In genomic region chr10:118332948-118333710, GRCh38 we compare ENCODE assay signal across 15 cellular contexts. TPM values are rescaled to one million over a fixed set of nuclear protein-coding genes. Genes with fewer than 3 reads are reported as not detected.
A peak's percentile ranks its signal among the peaks of the same experiment; 100 is the strongest.
DNase-seq lines count a peak whose midpoint lies in the region; ATAC-seq and TF ChIP-seq lines count a peak whose summit lies in the region.
"Had no signal": no experiment of that assay in that cellular context is flagged by ENCODE, and none has a peak within 500 bp of the region (broad histone marks: within the 10 kb centered on the region; RNA-seq: fewer than 3 reads in every experiment).

No MANE protein-coding gene starts in this region.

- H3K4me3 ChIP-seq in right atrium auricular region = no peak overlapping the region
- H3K4me3 ChIP-seq: esophagus muscularis mucosa, smooth muscle cell had no signal

- H3K27ac ChIP-seq in right atrium auricular region = no peak overlapping the region
- peak overlapping the region; percentile 0 for H3K27ac ChIP-seq in temporal lobe (ENCODE audit: low read depth, low read length)
- H3K27ac ChIP-seq: esophagus muscularis mucosa had no signal

- ATAC-seq in Right ventricle myocardium superior (ENCODE audit: poor library complexity) (peak; percentile 53), GM21737 (IDR thresholded peaks at IDR 0.05; ENCODE audit: unreplicated experiment) (no peak)
- ATAC-seq: activated CD4-positive, CD25-positive, alpha-beta regulatory T cell treated with anti-CD3 and anti-CD28 coated beads, Interleukin-2, amount 50 U/mL, for 24 hours had no signal

- peaks cover 43% of the 10 kb centered on the region for H3K36me3 ChIP-seq in right atrium auricular region

- no peak for TF ChIP-seq CTCF in right atrium auricular region (IDR thresholded peaks at IDR 0.05)

- H3K27me3 ChIP-seq in right atrium auricular region = no peaks in the 10 kb centered on the region
- H3K27me3 ChIP-seq: esophagus muscularis mucosa had no signal

- peaks cover 0 to 7% of the 10 kb centered on the region in 2 donors for H3K4me1 ChIP-seq in right atrium auricular region

- no peaks in the 10 kb centered on the region for H3K9me3 ChIP-seq in right atrium auricular region
- H3K9me3 ChIP-seq: esophagus muscularis mucosa had no signal

- DNase-seq in Right ventricle myocardium superior = no peak
- DNase-seq in right atrium auricular region (ENCODE audit: low spot score) = no peak
- peak; percentile 73 for DNase-seq in NCI-H69 (lab: John Stamatoyannopoulos, UW)
- DNase-seq in epidermal melanocyte (ENCODE audit: insufficient read length, low spot score) = peak; percentile 18
- DNase-seq in activated CD4-positive, alpha-beta T cell treated with anti-CD3 and anti-CD28 coated beads, Interleukin-2, amount 50 U/mL, for 1 hour = no peak
- DNase-seq in stimulated activated naive CD4-positive, alpha-beta T cell (lab: John Stamatoyannopoulos, UW) = no peak
- DNase-seq: activated T-cell treated with anti-CD3 and anti-CD28 coated beads, Interleukin-2, amount 50 U/mL, for 4 hours; GDM1; naive B cell; NCI-H524 had no signal

- intact Hi-C loops in Right ventricle myocardium superior (cut with DNase I) = no loop called here

RNA-seq across cellular contexts. Expression of gene FAM204A, which starts 9.0 kb away (rescaled TPM):
- total RNA-seq in Right ventricle myocardium superior (58.8 TPM), right atrium auricular region (10 to 100 TPM; 35.8 to 63.6 TPM), temporal lobe (38.1 TPM)

Comparison
In these comparisons a context has a peak if more than half of its experiments do, and no peak if none do; other contexts are left out.
1. DNase-seq: peak in NCI-H69 (single experiment) and epidermal melanocyte (single experiment); none in Right ventricle myocardium superior (single experiment), right atrium auricular region (single experiment), activated CD4-positive, alpha-beta T cell treated with anti-CD3 and anti-CD28 coated beads, Interleukin-2, amount 50 U/mL, for 1 hour (single experiment) and stimulated activated naive CD4-positive, alpha-beta T cell (0 of 6).